Comparison of ENCODE assay signal across 1 cellular context in the genomic region with DNA sequence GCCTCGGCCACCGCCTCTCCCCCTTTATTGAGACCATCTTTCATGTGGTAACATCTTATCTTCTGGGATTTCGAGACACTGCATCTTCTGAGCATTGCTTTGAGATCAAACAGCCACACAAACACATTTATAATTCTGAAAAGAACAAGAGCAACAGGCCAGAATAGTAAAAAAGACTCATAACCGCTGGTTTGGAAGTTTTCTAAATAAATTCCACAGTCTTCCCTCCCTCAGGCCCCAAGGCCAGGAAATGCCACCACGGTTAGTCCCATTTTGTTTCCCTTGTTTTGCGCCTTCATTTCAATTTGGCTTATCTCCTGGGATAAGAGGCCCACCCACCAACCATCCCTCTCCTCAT.
TF ChIP-seq lines count a peak whose summit lies in the region.

No MANE protein-coding gene starts in this region.

TF ChIP-seq in IMR-90, 13 proteins besides CTCF, POLR2A, EP300 and RAD21:
- TF ChIP-seq RCOR1 (IDR thresholded peaks at IDR 0.05; ENCODE audit: insufficient replicate concordance, low read length) (no peak), RFX5 (IDR thresholded peaks at IDR 0.05; ENCODE audit: low read depth, low read length) (no peak), MAFK (IDR thresholded peaks at IDR 0.05; ENCODE audit: low read depth, low read length) (no peak), FOS (IDR thresholded peaks at IDR 0.05; ENCODE audit: low read depth, low read length) (no peak), MXI1 (IDR thresholded peaks at IDR 0.05; ENCODE audit: borderline replicate concordance, low read depth, low read length) (no peak), SMC3 (IDR thresholded peaks at IDR 0.05; ENCODE audit: low read depth, low read length) (no peak), CEBPB (IDR thresholded peaks at IDR 0.05; ENCODE audit: low read depth, low read length) (no peak), BHLHE40 (IDR thresholded peaks at IDR 0.05; ENCODE audit: low read depth, low read length) (no peak), MAZ (IDR thresholded peaks at IDR 0.05; ENCODE audit: borderline replicate concordance, low read depth, low read length) (no peak), CHD1 (IDR thresholded peaks at IDR 0.05; ENCODE audit: low read depth, low read length) (no peak), NFE2L2 (IDR thresholded peaks at IDR 0.05; ENCODE audit: low read depth, low read length) (no peak)
- TF ChIP-seq, protein P1, sequence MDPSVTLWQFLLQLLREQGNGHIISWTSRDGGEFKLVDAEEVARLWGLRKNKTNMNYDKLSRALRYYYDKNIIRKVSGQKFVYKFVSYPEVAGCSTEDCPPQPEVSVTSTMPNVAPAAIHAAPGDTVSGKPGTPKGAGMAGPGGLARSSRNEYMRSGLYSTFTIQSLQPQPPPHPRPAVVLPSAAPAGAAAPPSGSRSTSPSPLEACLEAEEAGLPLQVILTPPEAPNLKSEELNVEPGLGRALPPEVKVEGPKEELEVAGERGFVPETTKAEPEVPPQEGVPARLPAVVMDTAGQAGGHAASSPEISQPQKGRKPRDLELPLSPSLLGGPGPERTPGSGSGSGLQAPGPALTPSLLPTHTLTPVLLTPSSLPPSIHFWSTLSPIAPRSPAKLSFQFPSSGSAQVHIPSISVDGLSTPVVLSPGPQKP (IDR thresholded peaks at IDR 0.05; ENCODE audit: borderline replicate concordance, low read depth, low read length), result no peak
- TF ChIP-seq, protein P2, sequence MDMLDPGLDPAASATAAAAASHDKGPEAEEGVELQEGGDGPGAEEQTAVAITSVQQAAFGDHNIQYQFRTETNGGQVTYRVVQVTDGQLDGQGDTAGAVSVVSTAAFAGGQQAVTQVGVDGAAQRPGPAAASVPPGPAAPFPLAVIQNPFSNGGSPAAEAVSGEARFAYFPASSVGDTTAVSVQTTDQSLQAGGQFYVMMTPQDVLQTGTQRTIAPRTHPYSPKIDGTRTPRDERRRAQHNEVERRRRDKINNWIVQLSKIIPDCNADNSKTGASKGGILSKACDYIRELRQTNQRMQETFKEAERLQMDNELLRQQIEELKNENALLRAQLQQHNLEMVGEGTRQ (IDR thresholded peaks at IDR 0.05; ENCODE audit: low read depth, low read length), result no peak
